Comparison of ENCODE assay signal across 7 cellular contexts in genomic region chr6:83192456-83192855, GRCh38. TPM values are rescaled to one million over a fixed set of nuclear protein-coding genes. Genes with fewer than 3 reads are reported as not detected.
DNase-seq lines count a peak whose midpoint lies in the region; ATAC-seq and TF ChIP-seq lines count a peak whose summit lies in the region.

No MANE protein-coding gene starts in this region.

- no peak for TF ChIP-seq POLR2A in HCT116 (IDR thresholded peaks at IDR 0.05; ENCODE audit: borderline replicate concordance, extremely low read depth, insufficient read depth, insufficient read length)

- peak overlapping the region; percentile 91 for H3K4me2 ChIP-seq in HCT116 (ENCODE audit: low read length)
- H3K4me2 ChIP-seq in smooth muscle cell = peak overlapping the region; percentile 98

- H3K4me3 ChIP-seq in HCT116 (replicated peaks in 1 of 2; ENCODE audit: low read depth in 1 of 2, low read length in 2 of 2) = peak overlapping the region; percentile 79 to 84
- H3K4me3 ChIP-seq in smooth muscle cell = peak overlapping the region; percentile 90

- H3K27me3 Mint-ChIP-seq in T-cell (no peaks in the 10 kb centered on the region), glutamatergic neuron (ENCODE audit: unreplicated experiment) (peaks cover 4% of the 10 kb centered on the region)

- H2AFZ ChIP-seq in HCT116 (ENCODE audit: low read depth, low read length, poor library complexity, severe bottlenecking) (no peak overlapping the region), smooth muscle cell (ENCODE audit: low read depth) (peak overlapping the region; percentile 72)

- H3K9me3 Mint-ChIP-seq in T-cell = no peaks in the 10 kb centered on the region
- peaks cover 6% of the 10 kb centered on the region for H3K9me3 Mint-ChIP-seq in glutamatergic neuron (ENCODE audit: unreplicated experiment)

- no peaks in the 10 kb centered on the region for H3K9me2 ChIP-seq in HCT116 (ENCODE audit: insufficient read depth)

- RAD21 ChIA-PET in HCT116 (lab: Charles Lee; ENCODE audit: low non-redundant PET in 1 of 2, low total read pairs in 2 of 2, uncharacterized antibody in 2 of 2, unreplicated experiment in 2 of 2) = no interaction called here

- H3K4me1 Mint-ChIP-seq in T-cell (peaks cover 44 to 63% (median 57%) of the 10 kb centered on the region in 3 donors), glutamatergic neuron (ENCODE audit: low read depth, unreplicated experiment) (peaks cover 9% of the 10 kb centered on the region)

- no peak for DNase-seq in HCT116 (ENCODE audit: low read depth, low spot score)
- no peak for DNase-seq in T-cell
- DNase-seq in glutamatergic neuron = no peak
- DNase-seq in smooth muscle cell (lab: John Stamatoyannopoulos, UW; ENCODE audit: unreplicated experiment) = no peak
- DNase-seq in RPMI8226 = no peak

- H3K79me2 ChIP-seq in HCT116 (ENCODE audit: insufficient read depth, low read length) (peaks cover 38% of the 10 kb centered on the region), smooth muscle cell (ENCODE audit: low read depth) (peaks cover 58% of the 10 kb centered on the region)

- peaks cover 2 to 12% of the 10 kb centered on the region in 2 experiments; a peak in 3 of 4 replicates for H3K36me3 ChIP-seq in HCT116 (ENCODE audit: control insufficient read depth in 1 of 2, insufficient read depth in 2 of 2, low read length in 2 of 2)
- H3K36me3 ChIP-seq in smooth muscle cell (ENCODE audit: low read depth) = no peaks in the 10 kb centered on the region

- ATAC-seq in HCT116 (no peak), T-cell (replicated peaks in 1 of 4) (no peak), GM21825 (IDR thresholded peaks at IDR 0.05; ENCODE audit: unreplicated experiment) (no peak), HG03097 (IDR thresholded peaks at IDR 0.05; ENCODE audit: low FRiP score, unreplicated experiment) (no peak)

- H3K9ac ChIP-seq in HCT116 (ENCODE audit: low read length) (peak overlapping the region; percentile 77), smooth muscle cell (ENCODE audit: low read depth) (peak overlapping the region; percentile 98)

- H3K4me1 ChIP-seq in HCT116 (ENCODE audit: control insufficient read depth in 1 of 2, insufficient read depth in 2 of 2, low read length in 2 of 2) (peaks cover 3 to 11% of the 10 kb centered on the region in 2 experiments; a peak in 3 of 4 replicates), smooth muscle cell (ENCODE audit: low read depth) (peaks cover 5% of the 10 kb centered on the region)

- H3K36me3 Mint-ChIP-seq in T-cell = peaks cover 16% of the 10 kb centered on the region
- no peaks in the 10 kb centered on the region for H3K36me3 Mint-ChIP-seq in glutamatergic neuron (ENCODE audit: unreplicated experiment)

- WGBS in smooth muscle cell (ENCODE audit: low lambda C conversion rate) = 1% methylated on average over 4 of the region's 4 CpGs

- no peaks in the 10 kb centered on the region for H3K27me3 ChIP-seq in HCT116 (ENCODE audit: insufficient read depth, low read length)
- H3K27me3 ChIP-seq in smooth muscle cell (ENCODE audit: low read depth) = no peaks in the 10 kb centered on the region

- H3K27ac Mint-ChIP-seq in T-cell = peak overlapping the region; percentile 72 to 95
- peak overlapping the region; percentile 84 for H3K27ac Mint-ChIP-seq in glutamatergic neuron (ENCODE audit: unreplicated experiment)

- H3K9me3 ChIP-seq in HCT116 (ENCODE audit: control insufficient read depth in 1 of 2, insufficient read depth in 1 of 2, low read depth in 1 of 2, low read length in 2 of 2) (no peaks in the 10 kb centered on the region), smooth muscle cell (replicated peaks; ENCODE audit: low read depth) (no peaks in the 10 kb centered on the region)

- no TSS peak for BruUV-seq in HCT116 (replicated peaks; lab: Mats Ljungman, UMichigan)

- H3F3A ChIP-seq in smooth muscle cell (ENCODE audit: low read depth) = peaks cover 3% of the 10 kb centered on the region

- H3K27ac ChIP-seq in HCT116 (ENCODE audit: low read depth, low read length) (peak overlapping the region; percentile 72; the same call in 1 of the 2 replicates), smooth muscle cell (ENCODE audit: low read depth) (peak overlapping the region; percentile 91)

- intact Hi-C loops in HCT116 (cut with micrococcal nuclease) = no loop called here

- POLR2A ChIA-PET in HCT116 (lab: Charles Lee) (no interaction called here), T-cell (lab: Charles Lee) (no interaction called here)

- TF ChIP-seq CTCF in HCT116 (IDR thresholded peaks at IDR 0.05 in 2 of 3, conservative IDR thresholded peaks at IDR 0.05 in 1 of 3; ENCODE audit: borderline replicate concordance in 1 of 3, insufficient read depth in 1 of 3, low read depth in 2 of 3, low read length in 2 of 3) (no peak), glutamatergic neuron (IDR thresholded peaks at IDR 0.05; ENCODE audit: partially characterized antibody, unreplicated experiment) (no peak), smooth muscle cell (IDR thresholded peaks at IDR 0.05; ENCODE audit: borderline replicate concordance, insufficient read depth, poor library complexity, severe bottlenecking) (no peak)

- H4K20me1 ChIP-seq in HCT116 (ENCODE audit: insufficient read depth) (no peaks in the 10 kb centered on the region; the same call in 1 of the 2 replicates), smooth muscle cell (ENCODE audit: low read depth) (peaks cover 69% of the 10 kb centered on the region)

- H3K4me3 Mint-ChIP-seq in T-cell (peak overlapping the region; percentile 93 to 98 (median 97)), glutamatergic neuron (ENCODE audit: unreplicated experiment) (peak overlapping the region; percentile 97)

- CTCF ChIA-PET in HCT116 (lab: Charles Lee) (no interaction called here), T-cell (lab: Charles Lee) (interaction anchor here (1.4 to 2.7 kb wide), 2 partner anchors 125 to 127 kb away, joined by 4 to 10 read pairs; partner anchors contain the start of genes DOP1A (in 1 of the 2) and UBE3D (in 1 of the 2))

- no peak for TF ChIP-seq RAD21 in HCT116 (IDR thresholded peaks at IDR 0.05; ENCODE audit: low read depth)

TF ChIP-seq in HCT116, 20 proteins besides CTCF, POLR2A, EP300 and RAD21:
- no peak for TF ChIP-seq ELF1 (IDR thresholded peaks at IDR 0.05; ENCODE audit: borderline replicate concordance, low read depth)
- TF ChIP-seq JUND (IDR thresholded peaks at IDR 0.05) = no peak
- no peak for TF ChIP-seq SIN3A (IDR thresholded peaks at IDR 0.05; ENCODE audit: low read depth)
- no peak for TF ChIP-seq ZNF274 (IDR thresholded peaks at IDR 0.05; ENCODE audit: low read depth, low read length)
- TF ChIP-seq TCF7L2 (IDR thresholded peaks at IDR 0.05; ENCODE audit: borderline replicate concordance, extremely low read depth, insufficient read depth, insufficient read length) = no peak
- no peak for TF ChIP-seq POLR2AphosphoS5 (IDR thresholded peaks at IDR 0.05; ENCODE audit: low read depth, low read length)
- no peak for TF ChIP-seq SP1 (IDR thresholded peaks at IDR 0.05; ENCODE audit: low read depth)
- no peak for TF ChIP-seq CEBPB (IDR thresholded peaks at IDR 0.05; ENCODE audit: low read depth)
TF ChIP-seq in HCT116: peak in this region for 0.

RNA-seq across cellular contexts. Expression of gene PGM3, which starts 0.6 kb away (rescaled TPM):
- total RNA-seq in HCT116 (2021; ENCODE audit: unreplicated experiment) (63.5 TPM), T-cell (10 to 100 TPM; 18.8 to 26.0 (median 24.3) TPM), glutamatergic neuron (ENCODE audit: unreplicated experiment) (77.1 TPM), smooth muscle cell (173 and 206 TPM in 2 replicates)
- 48.5 and 63.5 TPM in 2 replicates for polyA plus RNA-seq in HCT116 (2012)
- polyA plus RNA-seq in smooth muscle cell = 139 and 163 TPM in 2 replicates

RNA-seq across cellular contexts. Expression of gene RWDD2A, which starts 0.7 kb away (rescaled TPM):
- total RNA-seq in HCT116 (2021; ENCODE audit: unreplicated experiment) = 3.6 TPM
- 2.8 and 3.1 TPM in 2 replicates for polyA plus RNA-seq in HCT116 (2012)
- 1 to 10 TPM; 1.5 to 4.1 (median 2.9) TPM for total RNA-seq in T-cell
- total RNA-seq in glutamatergic neuron (ENCODE audit: unreplicated experiment) = 7.6 TPM
- 4.2 and 6.9 TPM in 2 replicates for total RNA-seq in smooth muscle cell
- polyA plus RNA-seq in smooth muscle cell = 3.6 and 4.6 TPM in 2 replicates
